In genomic region chr1:173410794-173411236, GRCh38 we compare ENCODE assay signal across 9 cellular contexts.
DNase-seq lines count a peak whose midpoint lies in the region; ATAC-seq and TF ChIP-seq lines count a peak whose summit lies in the region.
"Had no signal": no experiment of that assay in that cellular context is flagged by ENCODE, and none has a peak within 500 bp of the region (broad histone marks: within the 10 kb centered on the region; RNA-seq: fewer than 3 reads in every experiment).

No MANE protein-coding gene starts in this region.

- peaks cover 12% of the 10 kb centered on the region for H3K36me3 Mint-ChIP-seq in activated CD8-positive, alpha-beta T cell treated with anti-CD3 and anti-CD28 coated beads, Interleukin-2, amount 10 ng/mL, durations not matched to agents 7 days and 5 days (ENCODE audit: low read depth)

- H3K27me3 ChIP-seq in DND-41 (ENCODE audit: insufficient read depth, low read length, poor library complexity) (no peaks in the 10 kb centered on the region), hepatocyte (no peaks in the 10 kb centered on the region)

- no peaks in the 10 kb centered on the region for H3K36me3 ChIP-seq in DND-41 (ENCODE audit: insufficient read depth, low read length)
- H3K36me3 ChIP-seq in hepatocyte (replicated peaks; ENCODE audit: insufficient read depth, low read depth), result no peaks in the 10 kb centered on the region

- H3K9me3 ChIP-seq in DND-41 (ENCODE audit: insufficient read depth, low read length, severe bottlenecking) (no peaks in the 10 kb centered on the region), hepatocyte (ENCODE audit: low read depth) (no peaks in the 10 kb centered on the region)

- CTCF ChIA-PET in activated CD8-positive, alpha-beta T cell treated with anti-CD3 and anti-CD28 coated beads, Interleukin-2, amount 10 ng/mL, durations not matched to agents 7 days and 5 days (lab: Charles Lee), result interaction anchor here (0.9 to 1.5 kb wide), 7 partner anchors 9 to 666 kb away, joined by 3 to 8 read pairs (median 4); no protein-coding TSS in a partner anchor

- H3K4me1 Mint-ChIP-seq in activated CD8-positive, alpha-beta T cell treated with anti-CD3 and anti-CD28 coated beads, Interleukin-2, amount 10 ng/mL, durations not matched to agents 7 days and 5 days (ENCODE audit: low read depth), result peaks cover 55% of the 10 kb centered on the region

- WGBS in hepatocyte (ENCODE audit: low lambda C conversion rate, missing lambda C conversion rate), result 98% methylated on average over 5 of the region's 5 CpGs

- no peaks in the 10 kb centered on the region for H3K9me3 Mint-ChIP-seq in activated CD8-positive, alpha-beta T cell treated with anti-CD3 and anti-CD28 coated beads, Interleukin-2, amount 10 ng/mL, durations not matched to agents 7 days and 5 days (ENCODE audit: insufficient read depth)

- ATAC-seq in DND-41 (ENCODE audit: insufficient read depth, low read depth) (no peak), GM19324 (IDR thresholded peaks at IDR 0.05; ENCODE audit: low FRiP score, unreplicated experiment) (peak; percentile 58), HG02981 (IDR thresholded peaks at IDR 0.05; ENCODE audit: unreplicated experiment) (peak; percentile 53)
- peak; percentile 34 for ATAC-seq in activated CD8-positive, alpha-beta T cell treated with anti-CD3 and anti-CD28 coated beads, Interleukin-2, amount 10 ng/mL, durations not matched to agents 7 days and 5 days

- H2AFZ ChIP-seq in DND-41 (ENCODE audit: low read depth, low read length) (no peak overlapping the region), hepatocyte (no peak overlapping the region)

- peak overlapping the region; percentile 68 for H3K27ac Mint-ChIP-seq in activated CD8-positive, alpha-beta T cell treated with anti-CD3 and anti-CD28 coated beads, Interleukin-2, amount 10 ng/mL, durations not matched to agents 7 days and 5 days

- POLR2A ChIA-PET in activated CD8-positive, alpha-beta T cell treated with anti-CD3 and anti-CD28 coated beads, Interleukin-2, amount 10 ng/mL, durations not matched to agents 7 days and 5 days (lab: Charles Lee), result no interaction called here

- H3K27ac ChIP-seq in DND-41 (ENCODE audit: low read length) (peak overlapping the region; percentile 74), hepatocyte (no peak overlapping the region)

- H4K20me1 ChIP-seq in DND-41 (ENCODE audit: insufficient read depth, low read length), result no peaks in the 10 kb centered on the region
- no peaks in the 10 kb centered on the region for H4K20me1 ChIP-seq in hepatocyte (ENCODE audit: insufficient read depth, poor library complexity, severe bottlenecking)

- H3K9me2 ChIP-seq in hepatocyte (replicated peaks; ENCODE audit: insufficient read depth), result no peaks in the 10 kb centered on the region

- H3K27me3 Mint-ChIP-seq in activated CD8-positive, alpha-beta T cell treated with anti-CD3 and anti-CD28 coated beads, Interleukin-2, amount 10 ng/mL, durations not matched to agents 7 days and 5 days (ENCODE audit: low read depth), result no peaks in the 10 kb centered on the region

- TF ChIP-seq CTCF in DND-41 (IDR thresholded peaks at IDR 0.05; ENCODE audit: borderline replicate concordance, extremely low read depth, low read length, poor library complexity, severe bottlenecking), result no peak
- no peak for TF ChIP-seq CTCF in hepatocyte (IDR thresholded peaks at IDR 0.05; ENCODE audit: poor library complexity)

- H3K4me1 ChIP-seq in DND-41 (ENCODE audit: insufficient read depth, low read length) (peaks cover 48% of the 10 kb centered on the region), hepatocyte (ENCODE audit: insufficient read depth) (peaks cover 6% of the 10 kb centered on the region)

- H3K79me2 ChIP-seq in DND-41 (ENCODE audit: insufficient read depth, low read length) (no peaks in the 10 kb centered on the region), hepatocyte (no peaks in the 10 kb centered on the region)

- H3K9ac ChIP-seq in DND-41 (ENCODE audit: low read depth, low read length), result peak overlapping the region; percentile 17; the same call in 1 of the 2 replicates

- peak overlapping the region; percentile 47 for H3K4me2 ChIP-seq in DND-41 (ENCODE audit: insufficient read depth, low read length)
- no peak overlapping the region for H3K4me2 ChIP-seq in hepatocyte

- H3K4me3 Mint-ChIP-seq in activated CD8-positive, alpha-beta T cell treated with anti-CD3 and anti-CD28 coated beads, Interleukin-2, amount 10 ng/mL, durations not matched to agents 7 days and 5 days, result no peak overlapping the region

- H3K4me3 ChIP-seq in DND-41 (ENCODE audit: low read depth in 1 of 2, low read length in 2 of 2) (peak overlapping the region in 1 of 2 experiments; percentile 31; a peak in 2 of 4 replicates), hepatocyte (no peak overlapping the region)

- DNase-seq in DND-41 (no peak), DMS53 (lab: John Stamatoyannopoulos, UW) (no peak), kidney glomerular epithelial cell (lab: John Stamatoyannopoulos, UW) (no peak), hepatocyte (ENCODE audit: low spot score) (no peak)
- no peak for DNase-seq in activated CD8-positive, alpha-beta T cell treated with anti-CD3 and anti-CD28 coated beads, Interleukin-2, amount 10 ng/mL, durations not matched to agents 7 days and 5 days
- no peak for DNase-seq in stimulated activated CD4-positive, alpha-beta T cell treated with anti-CD3 and anti-CD28 coated beads, Interleukin-12 subunit alpha, Interleukin-12 subunit beta, amount 100 ng/mL, for 4 hours
- DNase-seq: RPMI8226 had no signal
